20 cellular contexts compared by ENCODE assay signal in the genomic region with DNA sequence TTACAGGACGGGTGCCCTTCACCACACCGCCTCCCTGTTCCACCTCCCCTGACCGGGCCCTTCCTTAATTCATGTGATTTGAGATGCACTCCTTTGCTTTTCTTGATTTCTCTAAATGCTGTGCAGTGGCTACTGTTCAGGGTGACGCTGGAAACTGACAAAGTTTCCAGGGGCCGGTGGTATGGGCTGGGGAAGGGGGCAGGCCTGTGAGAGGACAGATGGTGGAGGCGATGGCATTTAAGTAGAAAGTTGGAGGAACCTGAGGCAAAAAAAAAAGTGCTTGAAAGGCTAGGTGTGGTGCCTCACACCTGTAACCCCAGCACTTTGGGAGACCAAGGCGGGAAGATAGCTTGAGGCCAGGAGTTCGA.
"Had no signal": no experiment of that assay in that cellular context is flagged by ENCODE, and none has a peak within 500 bp of the region (broad histone marks: within the 10 kb centered on the region; RNA-seq: fewer than 3 reads in every experiment).

No MANE protein-coding gene starts in this region.

- H3K27ac Mint-ChIP-seq: effector memory CD8-positive, alpha-beta T cell; immature natural killer cell; WTC11 had no signal

- H3K4me1 Mint-ChIP-seq: immature natural killer cell, naive B cell had no signal

- H3K4me1 ChIP-seq: breast epithelium, tibial artery, uterus had no signal

- H3K9me3 Mint-ChIP-seq: activated T-helper 1 cell treated with anti-CD3 and anti-CD28 coated beads, Interleukin-12 subunit alpha, Interleukin-12 subunit beta, Interleukin-2, Interleukin-4 antibody, amounts not matched to agents 30 ng/mL and 10 ng/mL and 1 ng/mL, durations not matched to agents 14 hours and 24 hours and 36 hours; dendritic cell treated with granulocyte-macrophage colony-stimulating factor and Interleukin-4, amounts not matched to agents 40 ng/mL and 50 ng/mL, for 4 days; effector memory CD8-positive, alpha-beta T cell; immature natural killer cell; WTC11 had no signal

- H3K27me3 ChIP-seq: breast epithelium, uterus had no signal

- DNase-seq: activated CD4-positive, alpha-beta T cell treated with anti-CD3 and anti-CD28 coated beads for 4 hours; activated CD8-positive, alpha-beta T cell treated with anti-CD3 and anti-CD28 coated beads, Interleukin-2, amount 10 ng/mL, durations not matched to agents 7 days and 5 days; activated naive CD4-positive, alpha-beta T cell; aorta; effector memory CD8-positive, alpha-beta T cell; immature natural killer cell; midbrain; naive B cell; stimulated activated CD4-positive, alpha-beta T cell treated with anti-CD3 and anti-CD28 coated beads, Interleukin-4, amount 100 ng/mL, for 1 hour; stimulated activated naive CD4-positive, alpha-beta T cell; T-helper 2 cell; tibial artery; uterus had no signal

- FAIRE-seq: frontal cortex had no signal

- H3K36me3 Mint-ChIP-seq: immature natural killer cell, naive B cell, WTC11 had no signal

- H3K4me3 ChIP-seq: breast epithelium, tibial artery, uterus had no signal

- ATAC-seq: activated CD8-positive, alpha-beta T cell treated with anti-CD3 and anti-CD28 coated beads, Interleukin-2, amount 10 ng/mL, durations not matched to agents 7 days and 5 days; effector memory CD8-positive, alpha-beta T cell; WTC11 had no signal

- H3K9me3 ChIP-seq: breast epithelium, tibial artery, uterus had no signal

- H3K4me3 Mint-ChIP-seq: activated CD8-positive, alpha-beta T cell treated with anti-CD3 and anti-CD28 coated beads, Interleukin-2, amount 10 ng/mL, durations not matched to agents 7 days and 5 days; dendritic cell treated with granulocyte-macrophage colony-stimulating factor and Interleukin-4, amounts not matched to agents 40 ng/mL and 50 ng/mL, for 4 days; effector memory CD8-positive, alpha-beta T cell; immature natural killer cell; naive B cell; WTC11 had no signal

- H3K27ac ChIP-seq: breast epithelium, epithelial cell of prostate, parathyroid adenoma, tibial artery, uterus had no signal

- H3K36me3 ChIP-seq: breast epithelium, tibial artery, uterus had no signal
